In the genomic region with DNA sequence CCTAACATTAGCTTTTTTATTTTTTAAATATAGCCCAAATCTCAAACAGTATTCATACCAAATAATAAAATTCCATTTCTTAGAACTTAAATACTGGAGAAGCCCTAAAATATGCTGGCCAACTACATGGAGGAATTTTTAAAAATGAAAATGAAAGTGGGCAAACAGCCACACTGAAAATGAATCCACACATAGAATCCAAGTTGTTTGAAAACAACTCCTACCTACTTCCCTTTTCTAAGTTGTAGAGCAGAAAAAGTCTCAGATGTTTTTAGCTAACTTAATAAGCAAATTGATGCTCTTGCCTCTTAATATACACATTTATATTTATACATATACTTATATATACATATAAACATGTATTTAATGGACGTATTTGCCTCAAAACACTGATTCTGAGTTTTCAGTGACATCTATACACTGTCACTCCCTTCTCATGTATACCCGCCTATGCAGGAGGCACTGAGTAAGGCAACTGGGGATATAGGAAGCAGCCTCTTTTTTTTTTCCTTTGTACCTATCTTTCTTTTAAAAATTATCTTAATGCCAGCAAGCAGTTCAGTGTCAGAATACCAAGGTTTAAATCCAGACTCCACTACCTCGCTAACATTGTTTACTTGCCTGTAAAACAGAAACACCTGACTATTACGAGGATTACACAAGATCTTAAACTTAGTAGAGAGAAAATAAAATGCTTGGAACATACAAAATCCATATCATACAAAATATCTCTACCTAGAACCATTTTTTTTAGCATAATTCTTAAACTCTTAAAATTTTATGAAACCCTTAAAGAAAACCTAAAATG, we compare ENCODE assay signal across 9 cellular contexts. TPM values are rescaled to one million over a fixed set of nuclear protein-coding genes. Genes with fewer than 3 reads are reported as not detected.
A peak's percentile ranks its signal among the peaks of the same experiment; 100 is the strongest.
DNase-seq lines count a peak whose midpoint lies in the region; ATAC-seq and TF ChIP-seq lines count a peak whose summit lies in the region.
"Had no signal": no experiment of that assay in that cellular context is flagged by ENCODE, and none has a peak within 500 bp of the region (broad histone marks: within the 10 kb centered on the region; RNA-seq: fewer than 3 reads in every experiment).

No MANE protein-coding gene starts in this region.

- H3K4me1 ChIP-seq in testis, result peaks cover 44% of the 10 kb centered on the region

- intact Hi-C loops in activated CD4-positive, alpha-beta T cell treated with anti-CD3 and anti-CD28 coated beads for 36 hours (cut with DNase I, micrococcal nuclease), result no loop called here
- intact Hi-C loops in testis (cut with DNase I; ENCODE audit: low total_unique reads), result no loop called here

- CTCF ChIA-PET in activated CD4-positive, alpha-beta T cell treated with anti-CD3 and anti-CD28 coated beads for 36 hours (lab: Charles Lee), result interaction anchor here (0.6 to 0.7 kb wide), 2 partner anchors 45 to 61 kb away, joined by 3 read pairs; no protein-coding TSS in a partner anchor

- no peaks in the 10 kb centered on the region for H3K36me3 ChIP-seq in testis (ENCODE audit: low read depth, missing control alignments)

- no peak for TF ChIP-seq POLR2A in testis (IDR thresholded peaks at IDR 0.05)
- TF ChIP-seq POLR2A in GM18505 (IDR thresholded peaks at IDR 0.05; ENCODE audit: borderline replicate concordance, extremely low read depth, insufficient read depth, insufficient read length), result no peak

- H3K4me3 ChIP-seq in testis, result no peak overlapping the region

- H3K4me1 Mint-ChIP-seq in activated CD4-positive, alpha-beta T cell treated with anti-CD3 and anti-CD28 coated beads for 36 hours, result peaks cover 77% of the 10 kb centered on the region

- H3K27ac Mint-ChIP-seq in activated CD4-positive, alpha-beta T cell treated with anti-CD3 and anti-CD28 coated beads for 36 hours, result peak overlapping the region; percentile 25

- no peaks in the 10 kb centered on the region for H3K9me3 ChIP-seq in testis

- peaks cover 17% of the 10 kb centered on the region for H3K9me3 Mint-ChIP-seq in activated CD4-positive, alpha-beta T cell treated with anti-CD3 and anti-CD28 coated beads for 36 hours (ENCODE audit: low read depth)

- no peak for DNase-seq in activated CD4-positive, alpha-beta T cell treated with anti-CD3 and anti-CD28 coated beads for 36 hours
- no peak for DNase-seq in activated CD4-positive, alpha-beta T cell treated with anti-CD3 and anti-CD28 coated beads for 4 hours
- DNase-seq in RPMI8226, result peak; percentile 42
- DNase-seq in testis, result no peak
- no peak for DNase-seq in DMS153 treated with DMSO at 0.1 percent for 48 hours (lab: John Stamatoyannopoulos, UW; ENCODE audit: unreplicated experiment)
- DNase-seq: stimulated activated CD4-positive, alpha-beta T cell treated with anti-CD3 and anti-CD28 coated beads, Interleukin-2, amount 100 ng/mL, for 24 hours had no signal

- WGBS in testis, 2 donors, result 75 to 84% methylated on average over 4 of the region's 4 CpGs

- no peak for ATAC-seq in activated CD4-positive, alpha-beta T cell treated with anti-CD3 and anti-CD28 coated beads for 36 hours
- ATAC-seq in GM18505 (IDR thresholded peaks at IDR 0.05; ENCODE audit: unreplicated experiment), result no peak
- no peak for ATAC-seq in GM18873 (IDR thresholded peaks at IDR 0.05; ENCODE audit: low FRiP score, unreplicated experiment)

- H3K4me3 Mint-ChIP-seq in activated CD4-positive, alpha-beta T cell treated with anti-CD3 and anti-CD28 coated beads for 36 hours, result no peak overlapping the region

- peaks cover 37% of the 10 kb centered on the region for H3K36me3 Mint-ChIP-seq in activated CD4-positive, alpha-beta T cell treated with anti-CD3 and anti-CD28 coated beads for 36 hours (ENCODE audit: low read depth)

- POLR2A ChIA-PET in activated CD4-positive, alpha-beta T cell treated with anti-CD3 and anti-CD28 coated beads for 36 hours (lab: Charles Lee), result no interaction called here

- H3K27me3 ChIP-seq in layer of hippocampus (ENCODE audit: control insufficient read depth, insufficient read depth, low read length) (no peaks in the 10 kb centered on the region), testis (no peaks in the 10 kb centered on the region)

- no peak for TF ChIP-seq CTCF in testis (IDR thresholded peaks at IDR 0.05)

- H3K27ac ChIP-seq in layer of hippocampus (ENCODE audit: low read depth, low read length), result peak overlapping the region; percentile 27
- peak overlapping the region; percentile 52 to 65 for H3K27ac ChIP-seq in testis

- H3K27me3 Mint-ChIP-seq in activated CD4-positive, alpha-beta T cell treated with anti-CD3 and anti-CD28 coated beads for 36 hours, result no peaks in the 10 kb centered on the region

RNA-seq across cellular contexts. Expression of a gene that starts 13.3 kb away (rescaled TPM):
- 10 to 100 TPM; 41.6 to 61.1 TPM for total RNA-seq in activated CD4-positive, alpha-beta T cell treated with anti-CD3 and anti-CD28 coated beads for 36 hours
- 100 to 1,000 TPM in 1 of 2 donors, 10 to 100 TPM in 1; 88.1 to 111 TPM for total RNA-seq in testis
- 31.7 TPM for polyA plus RNA-seq in testis (ENCODE audit: insufficient read depth, low read depth, low replicate concordance)
